ENCODE assay signal across 24 cellular contexts in the genomic region with DNA sequence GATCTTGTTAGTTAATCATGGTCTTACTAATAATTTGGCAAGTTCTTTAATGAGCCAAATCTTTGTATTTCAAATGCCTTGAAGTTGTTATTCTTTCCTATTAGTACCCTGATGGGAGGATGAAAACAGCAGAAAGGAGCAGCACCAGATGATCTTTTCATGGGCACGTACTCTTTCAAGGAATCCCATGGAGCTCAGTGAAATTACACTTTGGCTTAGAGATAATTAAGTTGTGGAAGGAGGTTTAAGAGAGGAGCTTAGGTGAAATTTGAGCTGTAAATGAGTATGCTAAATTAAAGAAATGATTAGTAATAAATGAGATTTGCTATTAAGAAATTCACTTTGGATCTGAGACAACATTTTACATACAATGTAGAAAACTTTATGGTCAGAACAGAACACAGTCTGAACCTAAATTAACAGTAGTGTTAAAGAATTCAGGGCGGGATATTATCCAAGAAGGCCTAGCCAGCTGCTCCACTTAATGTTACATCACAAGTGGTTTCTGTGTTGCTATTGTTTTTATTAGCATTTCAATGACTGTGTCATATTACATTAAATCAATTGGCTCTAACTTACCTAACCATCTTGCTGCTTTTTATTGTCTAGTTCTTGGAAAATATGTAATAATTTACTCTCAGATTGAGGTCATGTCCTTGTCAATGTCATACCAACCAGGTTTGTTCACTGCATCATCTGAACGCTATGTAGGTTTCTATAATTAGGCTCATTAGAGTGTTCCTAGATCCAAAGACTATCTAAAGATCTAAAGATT. TPM values are rescaled to one million over a fixed set of nuclear protein-coding genes. Genes with fewer than 3 reads are reported as not detected.
A peak's percentile ranks its signal among the peaks of the same experiment; 100 is the strongest.
DNase-seq lines count a peak whose midpoint lies in the region; ATAC-seq, FAIRE-seq and TF ChIP-seq lines count a peak whose summit lies in the region.
"Had no signal": no experiment of that assay in that cellular context is flagged by ENCODE, and none has a peak within 500 bp of the region (broad histone marks: within the 10 kb centered on the region; RNA-seq: fewer than 3 reads in every experiment).

No MANE protein-coding gene starts in this region.

- TF ChIP-seq EP300 in K562 (IDR thresholded peaks at IDR 0.05; ENCODE audit: low read length), result no peak

- no peak for FAIRE-seq in K562 (lab: Jason Lieb, UNC)
- FAIRE-seq: endometrium had no signal

- H3K9me2 ChIP-seq in hepatocyte (replicated peaks; ENCODE audit: insufficient read depth), result no peaks in the 10 kb centered on the region

- TF ChIP-seq CTCF in HFFc6 (IDR thresholded peaks at IDR 0.05) (no peak), K562 (IDR thresholded peaks at IDR 0.05 in 2 of 3, conservative IDR thresholded peaks at IDR 0.05 in 1 of 3; ENCODE audit: insufficient read depth in 2 of 3, low read depth in 1 of 3, low read length in 3 of 3) (no peak), hepatocyte (IDR thresholded peaks at IDR 0.05; ENCODE audit: poor library complexity) (no peak), GM13977 (IDR thresholded peaks at IDR 0.05; ENCODE audit: extremely low read depth, insufficient read depth, missing control alignments) (no peak)

- H3K9ac ChIP-seq in K562 (ENCODE audit: insufficient read depth in 1 of 2, low read depth in 2 of 2, low read length in 2 of 2), result no peak overlapping the region
- H3K9ac ChIP-seq: KMS-11 had no signal

- BruUV-seq in K562 (replicated peaks; lab: Mats Ljungman, UMichigan), result no TSS peak

- H3K4me1 ChIP-seq in K562 (replicated peaks in 1 of 2; ENCODE audit: control insufficient read depth in 2 of 2, insufficient read depth in 2 of 2, low read length in 2 of 2), result peaks cover 0 to 4% of the 10 kb centered on the region in 2 experiments; a peak in 3 of 5 replicates
- H3K4me1 ChIP-seq in hepatocyte (ENCODE audit: insufficient read depth), result peaks cover 15% of the 10 kb centered on the region
- H3K4me1 ChIP-seq: BE2C had no signal

- in situ Hi-C loops in K562 (cut with MboI), result no loop called here
- in situ Hi-C loops in GM13977 (cut with MboI; ENCODE audit: low pct_unique_long_range_greater_than_20kb, low sequenced_read_pairs, unreplicated experiment), result no loop called here

- CTCF ChIA-PET in K562 (lab: Yijun Ruan, JAX; ENCODE audit: low intra/inter-chr PET ratio), result no interaction called here
- CTCF ChIA-PET in activated naive CD4-positive, alpha-beta T cell treated with anti-CD3 and anti-CD28 coated beads, Interleukin-2, amount 10 ng/mL, durations not matched to agents 7 days and 5 days (lab: Charles Lee), result no interaction called here

- H3K36me3 ChIP-seq in K562 (ENCODE audit: control insufficient read depth, insufficient read depth, low read length) (peaks cover 44% of the 10 kb centered on the region), hepatocyte (replicated peaks; ENCODE audit: insufficient read depth, low read depth) (no peaks in the 10 kb centered on the region)
- H3K36me3 ChIP-seq: prostate gland had no signal

- H3K36me3 Mint-ChIP-seq in HFFc6 (ENCODE audit: low read depth), result peaks cover 20% of the 10 kb centered on the region
- H3K36me3 Mint-ChIP-seq in activated naive CD4-positive, alpha-beta T cell treated with anti-CD3 and anti-CD28 coated beads, Interleukin-2, amount 10 ng/mL, durations not matched to agents 7 days and 5 days, result peaks cover 22% of the 10 kb centered on the region

- POLR2A ChIA-PET in K562 (lab: Yijun Ruan, JAX), result interaction anchor here (0.7 to 1.0 kb wide), 2 partner anchors 12 to 95 kb away, joined by 3 read pairs; no protein-coding TSS in a partner anchor

- H3K79me2 ChIP-seq in K562 (ENCODE audit: control insufficient read depth, insufficient read depth, low read length), result peaks cover 73% of the 10 kb centered on the region
- peaks cover 47% of the 10 kb centered on the region for H3K79me2 ChIP-seq in hepatocyte

- TF ChIP-seq RAD21 in K562 (CRISPR knock-in tag; conservative IDR thresholded peaks at IDR 0.05 in 1 of 2, IDR thresholded peaks at IDR 0.05 in 1 of 2), result no peak

- intact Hi-C loops in K562 (cut with micrococcal nuclease), result no loop called here

- H3K27ac ChIP-seq in K562 (ENCODE audit: extremely low read depth, low read depth, low read length), result no peak overlapping the region
- no peak overlapping the region for H3K27ac ChIP-seq in hepatocyte
- H3K27ac ChIP-seq: KMS-11, prostate gland, SJSA1, transverse colon had no signal

- no peak overlapping the region for H3K4me3 ChIP-seq in K562
- H3K4me3 ChIP-seq in hepatocyte, result no peak overlapping the region
- H3K4me3 ChIP-seq: prostate gland, SJSA1, transverse colon had no signal

- H2AFZ ChIP-seq in K562 (ENCODE audit: low read depth, low read length) (no peak overlapping the region), hepatocyte (no peak overlapping the region)

- no peaks in the 10 kb centered on the region for H3K27me3 ChIP-seq in K562 (ENCODE audit: control insufficient read depth in 2 of 2, insufficient read depth in 2 of 2, low read length in 2 of 2)
- no peaks in the 10 kb centered on the region for H3K27me3 ChIP-seq in hepatocyte
- H3K27me3 ChIP-seq: BE2C, SJSA1, transverse colon had no signal

- no peaks in the 10 kb centered on the region for H3K9me3 ChIP-seq in K562 (replicated peaks; ENCODE audit: control insufficient read depth, insufficient read depth, low read depth, low read length)
- H3K9me3 ChIP-seq in hepatocyte (ENCODE audit: low read depth), result no peaks in the 10 kb centered on the region
- H3K9me3 ChIP-seq: BE2C, prostate gland, SJSA1, transverse colon had no signal

- H3K4me2 ChIP-seq in K562 (ENCODE audit: insufficient read depth, low read length) (no peak overlapping the region), hepatocyte (no peak overlapping the region)
- H3K4me2 ChIP-seq: KMS-11 had no signal

- H3K9me1 ChIP-seq in K562 (ENCODE audit: control insufficient read depth, insufficient read depth, low read length), result no peaks in the 10 kb centered on the region

- H3K27ac Mint-ChIP-seq in HFFc6, result no peak overlapping the region; the same call in 1 of the 2 replicates
- H3K27ac Mint-ChIP-seq in activated naive CD4-positive, alpha-beta T cell treated with anti-CD3 and anti-CD28 coated beads, Interleukin-2, amount 10 ng/mL, durations not matched to agents 7 days and 5 days, result no peak overlapping the region
- H3K27ac Mint-ChIP-seq: natural killer cell treated with Interleukin-12 subunit alpha and Interleukin-12 subunit beta and Interleukin-15 and Interleukin-18, amount 100 ng/mL, for 72 hours had no signal

- TF ChIP-seq POLR2A in K562 (conservative IDR thresholded peaks at IDR 0.05), result no peak

- DNase-seq in DMS 273 treated with DMSO at 0.1 percent for 48 hours (lab: John Stamatoyannopoulos, UW) (peak; percentile 16), HFFc6 (peak; percentile 21), K562 (ENCODE audit: extremely low read depth in 1 of 4, low spot score in 3 of 4) (no peak), myocyte (ENCODE audit: low read depth) (peak; percentile 47), NCI-H1930 (lab: John Stamatoyannopoulos, UW) (no peak), hepatocyte (ENCODE audit: low spot score) (no peak), GM13977 (ENCODE audit: low spot score) (no peak)
- no peak for DNase-seq in activated naive CD4-positive, alpha-beta T cell treated with anti-CD3 and anti-CD28 coated beads, Interleukin-2, amount 10 ng/mL, durations not matched to agents 7 days and 5 days
- DNase-seq: activated gamma-delta T cell; anterior cingulate cortex; BE2C; GF-D8; immature natural killer cell; NCI-H1417; NCI-H446; stimulated activated CD4-positive, alpha-beta T cell treated with anti-CD3 and anti-CD28 coated beads, Interleukin-15, amount 100 ng/mL, for 24 hours; stimulated activated naive CD4-positive, alpha-beta T cell; T1000; transverse colon had no signal

- no peak overlapping the region for H3K4me3 Mint-ChIP-seq in HFFc6
- H3K4me3 Mint-ChIP-seq in activated naive CD4-positive, alpha-beta T cell treated with anti-CD3 and anti-CD28 coated beads, Interleukin-2, amount 10 ng/mL, durations not matched to agents 7 days and 5 days, result no peak overlapping the region
- H3K4me3 Mint-ChIP-seq: immature natural killer cell; natural killer cell treated with Interleukin-12 subunit alpha and Interleukin-12 subunit beta and Interleukin-15 and Interleukin-18, amount 100 ng/mL, for 72 hours had no signal

- no peak for ATAC-seq in K562
- ATAC-seq: natural killer cell treated with Interleukin-12 subunit alpha and Interleukin-12 subunit beta and Interleukin-15 and Interleukin-18, amount 100 ng/mL, for 72 hours had no signal

- no peaks in the 10 kb centered on the region for H3K9me3 Mint-ChIP-seq in HFFc6
- H3K9me3 Mint-ChIP-seq in activated naive CD4-positive, alpha-beta T cell treated with anti-CD3 and anti-CD28 coated beads, Interleukin-2, amount 10 ng/mL, durations not matched to agents 7 days and 5 days, result no peaks in the 10 kb centered on the region
- H3K9me3 Mint-ChIP-seq: immature natural killer cell; natural killer cell treated with Interleukin-12 subunit alpha and Interleukin-12 subunit beta and Interleukin-15 and Interleukin-18, amount 100 ng/mL, for 72 hours had no signal

- H3K4me1 Mint-ChIP-seq in HFFc6 (ENCODE audit: low read depth), result peaks cover 40% of the 10 kb centered on the region
- peaks cover 22% of the 10 kb centered on the region for H3K4me1 Mint-ChIP-seq in activated naive CD4-positive, alpha-beta T cell treated with anti-CD3 and anti-CD28 coated beads, Interleukin-2, amount 10 ng/mL, durations not matched to agents 7 days and 5 days

- H4K20me1 ChIP-seq in K562 (replicated peaks; ENCODE audit: control insufficient read depth, insufficient read depth, low read length) (0 out of 2 replicates have a peak, but pooled peaks cover 6% of the 10 kb centered on the region), hepatocyte (ENCODE audit: insufficient read depth, poor library complexity, severe bottlenecking) (peaks cover 7% of the 10 kb centered on the region)

- 94% methylated on average over 3 of the region's 3 CpGs for WGBS in K562 (ENCODE audit: insufficient coverage, low coverage, missing lambda C conversion rate)
- 93% methylated on average over 3 of the region's 3 CpGs for WGBS in hepatocyte (ENCODE audit: low lambda C conversion rate, missing lambda C conversion rate)

- H3K27me3 Mint-ChIP-seq in HFFc6 (ENCODE audit: insufficient read depth), result no peaks in the 10 kb centered on the region
- H3K27me3 Mint-ChIP-seq in activated naive CD4-positive, alpha-beta T cell treated with anti-CD3 and anti-CD28 coated beads, Interleukin-2, amount 10 ng/mL, durations not matched to agents 7 days and 5 days, result peaks cover 6% of the 10 kb centered on the region
- H3K27me3 Mint-ChIP-seq: natural killer cell treated with Interleukin-12 subunit alpha and Interleukin-12 subunit beta and Interleukin-15 and Interleukin-18, amount 100 ng/mL, for 72 hours had no signal

RNA-seq across cellular contexts. Expression of a gene that starts 3.9 kb away (rescaled TPM):
- total RNA-seq in HFFc6 (2021; fragmentation: NEBNext Ultra II Directional; extraction: Animal tissue kit (Norgen Biotek cat#: 25700)), result 1 to 10 TPM; 5.2 to 9.0 (median 8.1) TPM
- total RNA-seq in K562 (2011; cell fraction: chromatin; rRNA removed; ENCODE audit: low replicate concordance), result 20.6 and 60.4 TPM in 2 replicates
- 15.3 and 17.2 TPM in 2 replicates for total RNA-seq in K562 (2011; cell fraction: nucleolus; rRNA removed)
- 39.8 and 80.6 TPM in 2 replicates for total RNA-seq in K562 (2011; cell fraction: nucleoplasm; rRNA removed)
- total RNA-seq in K562 (2014; rRNA removed), result 26.7 and 38.1 TPM in 2 replicates
- 32.5 and 35.7 TPM in 2 replicates for total RNA-seq in K562 (2014; rRNA removed; fragmentation: Illumina TruSeq; extraction: Trizol)
- total RNA-seq in K562 (2015; rRNA removed; fragmentation: Illumina TruSeq; extraction: Trizol), result 24.0 and 26.6 TPM in 2 replicates
- 24.6 and 27.7 TPM in 2 replicates for total RNA-seq in K562 (2021)
- 26.3 and 39.0 TPM in 2 replicates for polyA plus RNA-seq in K562 (2011; rRNA removed)
- polyA plus RNA-seq in K562 (2011; cell fraction: cytosol; rRNA removed), result 6.3 and 12.8 TPM in 2 replicates
- polyA plus RNA-seq in K562 (2011; cell fraction: nucleus; rRNA removed), result 24.4 and 28.3 TPM in 2 replicates
- polyA plus RNA-seq in K562 (2012), result 19.8 and 20.1 TPM in 2 replicates
- 19.1 and 19.7 TPM in 2 replicates for polyA plus RNA-seq in K562 (2014; fragmentation: Illumina TruSeq; extraction: Trizol)
- polyA plus RNA-seq in K562 (2014; fragmentation: Nextera tagmentation; extraction: Ambion mirVana), result 10 to 100 TPM; 10.0 to 13.7 TPM
- polyA plus RNA-seq in K562 (2014; rRNA removed), result 26.0 and 29.8 TPM in 2 replicates
- polyA minus RNA-seq in K562 (2011; rRNA and poly(A)+ RNA removed), result 26.0 and 28.5 TPM in 2 replicates
- 8.8 and 9.2 TPM in 2 replicates for polyA minus RNA-seq in K562 (2011; cell fraction: cytosol; rRNA and poly(A)+ RNA removed)
- polyA minus RNA-seq in K562 (2011; cell fraction: nucleus; rRNA and poly(A)+ RNA removed), result 47.9 and 57.3 TPM in 2 replicates
- total RNA-seq in myocyte, result 18.4 and 20.9 TPM in 2 replicates
- 5.0 TPM for polyA plus RNA-seq in myocyte (2012)
- 29.4 and 32.0 TPM in 2 replicates for total RNA-seq in hepatocyte
- 20.0 and 26.3 TPM in 2 replicates for polyA plus RNA-seq in hepatocyte

Comparison
In these comparisons a context has a peak if more than half of its experiments do, and no peak if none do; other contexts are left out.
1. DNase-seq: peak in DMS 273 treated with DMSO at 0.1 percent for 48 hours (single experiment), HFFc6 (single experiment) and myocyte (single experiment); none in K562 (0 of 4), NCI-H1930 (0 of 2), hepatocyte (single experiment), activated naive CD4-positive, alpha-beta T cell treated with anti-CD3 and anti-CD28 coated beads, Interleukin-2, amount 10 ng/mL, durations not matched to agents 7 days and 5 days (single experiment) and GM13977 (single experiment).